ENCODE assay signal across 16 cellular contexts in the genomic region with DNA sequence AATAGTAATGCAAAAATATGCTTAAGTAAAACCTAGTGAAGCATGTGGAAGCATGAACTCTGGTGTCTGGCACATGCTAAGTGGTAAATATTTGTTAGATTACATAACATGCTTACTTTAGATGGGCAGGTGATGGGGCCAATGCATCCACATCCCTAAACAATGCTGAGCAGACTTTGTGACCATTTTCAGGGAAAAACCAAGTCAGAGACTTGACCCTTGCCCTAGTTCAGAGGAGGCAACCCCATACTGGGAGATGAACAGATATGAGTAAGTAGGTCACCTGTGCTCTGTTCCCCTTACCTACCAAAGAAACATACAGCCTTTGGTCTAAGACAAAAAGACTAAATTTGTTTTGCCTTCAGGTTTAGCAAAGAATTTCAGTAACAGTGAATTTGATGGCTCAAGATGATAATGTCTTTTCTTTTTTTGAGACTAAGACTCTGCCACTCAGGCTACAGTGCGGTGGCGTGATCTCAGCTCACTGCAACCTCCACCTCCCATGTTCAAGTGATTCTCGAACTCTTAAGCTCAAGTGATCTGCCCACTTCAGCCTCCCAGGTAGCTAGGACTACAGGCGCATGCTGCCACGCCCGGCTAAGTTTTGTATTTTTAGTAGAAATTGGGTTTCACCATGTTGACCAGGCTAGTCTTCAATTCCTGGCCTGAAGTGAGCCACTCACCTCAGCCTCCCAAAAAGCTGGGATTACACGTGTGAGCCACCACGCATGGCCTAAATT.
"Had no signal": no experiment of that assay in that cellular context is flagged by ENCODE, and none has a peak within 500 bp of the region (broad histone marks: within the 10 kb centered on the region; RNA-seq: fewer than 3 reads in every experiment).

No MANE protein-coding gene starts in this region.

- H3K4me3 Mint-ChIP-seq: activated naive CD8-positive, alpha-beta T cell; brain; neural crest cell had no signal

- H3K27me3 Mint-ChIP-seq: activated naive CD8-positive, alpha-beta T cell; brain had no signal

- DNase-seq: activated CD4-positive, alpha-beta T cell treated with anti-CD3 and anti-CD28 coated beads, Interleukin-2, amount 50 U/mL, for 1 hour; activated effector memory CD4-positive, alpha-beta T cell treated with Interleukin-2 at 50 U/mL for 16 hours; cortex of kidney; effector CD8-positive, alpha-beta T cell; foreskin keratinocyte; glutamatergic neuron; hypothalamus; kidney; midbrain; stimulated activated CD4-positive, alpha-beta T cell treated with anti-CD3 and anti-CD28 coated beads, Interleukin-2, amount 100 ng/mL, for 24 hours; T-helper 9 cell; uterus had no signal

- H3K36me3 ChIP-seq: thoracic aorta, uterus had no signal

- H3K27ac ChIP-seq: foreskin keratinocyte, thoracic aorta, uterus had no signal

- H3K9me3 ChIP-seq: thoracic aorta, uterus had no signal

- H3K4me1 Mint-ChIP-seq: neural crest cell had no signal

- H3K27ac Mint-ChIP-seq: activated naive CD8-positive, alpha-beta T cell; brain had no signal

- H3K4me3 ChIP-seq: thoracic aorta, uterus had no signal

- H3K4me1 ChIP-seq: foreskin keratinocyte, uterus had no signal

- H3K9me3 Mint-ChIP-seq: brain, neural crest cell had no signal

- ATAC-seq: foreskin keratinocyte had no signal

- H3K27me3 ChIP-seq: foreskin keratinocyte, uterus had no signal
